In the genomic region with DNA sequence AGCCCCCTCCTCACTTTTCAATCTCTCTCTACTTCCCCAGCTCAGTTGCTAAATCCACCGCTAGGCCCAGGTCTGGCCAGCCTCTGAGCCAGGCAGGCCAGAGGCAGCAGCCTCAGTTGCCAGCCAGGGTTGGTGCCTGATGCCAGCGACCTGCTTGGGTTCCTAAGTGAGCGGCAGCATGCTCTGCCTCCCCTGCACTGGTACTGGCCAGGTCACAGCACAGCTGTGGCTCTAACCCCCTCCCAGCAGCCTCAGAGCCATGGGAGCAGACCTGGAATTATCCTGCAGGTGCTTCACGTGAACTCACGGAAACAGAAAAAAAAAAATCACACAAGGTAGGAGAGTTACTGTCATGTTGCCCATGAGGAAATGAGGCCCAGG, we compare ENCODE assay signal across 1 cellular context.
TF ChIP-seq lines count a peak whose summit lies in the region.

No MANE protein-coding gene starts in this region.

TF ChIP-seq in HCT116, 20 proteins besides CTCF, POLR2A, EP300 and RAD21 (continued from another document):
- TF ChIP-seq EZH2phosphoT487 (IDR thresholded peaks at IDR 0.05; ENCODE audit: borderline replicate concordance): no peak
- no peak for TF ChIP-seq SIN3A (IDR thresholded peaks at IDR 0.05; ENCODE audit: low read depth)
- TF ChIP-seq, protein P1, sequence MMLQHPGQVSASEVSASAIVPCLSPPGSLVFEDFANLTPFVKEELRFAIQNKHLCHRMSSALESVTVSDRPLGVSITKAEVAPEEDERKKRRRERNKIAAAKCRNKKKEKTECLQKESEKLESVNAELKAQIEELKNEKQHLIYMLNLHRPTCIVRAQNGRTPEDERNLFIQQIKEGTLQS (IDR thresholded peaks at IDR 0.05): no peak
- TF ChIP-seq ELF1 (IDR thresholded peaks at IDR 0.05; ENCODE audit: borderline replicate concordance, low read depth): no peak
- TF ChIP-seq TCF7L2 (IDR thresholded peaks at IDR 0.05; ENCODE audit: borderline replicate concordance, extremely low read depth, insufficient read depth, insufficient read length): no peak
- no peak for TF ChIP-seq ZFX (IDR thresholded peaks at IDR 0.05)
- TF ChIP-seq, protein P2, sequence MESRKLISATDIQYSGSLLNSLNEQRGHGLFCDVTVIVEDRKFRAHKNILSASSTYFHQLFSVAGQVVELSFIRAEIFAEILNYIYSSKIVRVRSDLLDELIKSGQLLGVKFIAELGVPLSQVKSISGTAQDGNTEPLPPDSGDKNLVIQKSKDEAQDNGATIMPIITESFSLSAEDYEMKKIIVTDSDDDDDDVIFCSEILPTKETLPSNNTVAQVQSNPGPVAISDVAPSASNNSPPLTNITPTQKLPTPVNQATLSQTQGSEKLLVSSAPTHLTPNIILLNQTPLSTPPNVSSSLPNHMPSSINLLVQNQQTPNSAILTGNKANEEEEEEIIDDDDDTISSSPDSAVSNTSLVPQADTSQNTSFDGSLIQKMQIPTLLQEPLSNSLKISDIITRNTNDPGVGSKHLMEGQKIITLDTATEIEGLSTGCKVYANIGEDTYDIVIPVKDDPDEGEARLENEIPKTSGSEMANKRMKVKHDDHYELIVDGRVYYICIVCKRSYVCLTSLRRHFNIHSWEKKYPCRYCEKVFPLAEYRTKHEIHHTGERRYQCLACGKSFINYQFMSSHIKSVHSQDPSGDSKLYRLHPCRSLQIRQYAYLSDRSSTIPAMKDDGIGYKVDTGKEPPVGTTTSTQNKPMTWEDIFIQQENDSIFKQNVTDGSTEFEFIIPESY (IDR thresholded peaks at IDR 0.05; ENCODE audit: extremely low read depth, insufficient replicate concordance, low read length): no peak
- no peak for TF ChIP-seq YY1 (IDR thresholded peaks at IDR 0.05; ENCODE audit: extremely low read depth, insufficient replicate concordance, low read depth, low read length)
- TF ChIP-seq EZH2 (IDR thresholded peaks at IDR 0.05): no peak
- TF ChIP-seq, protein P3, sequence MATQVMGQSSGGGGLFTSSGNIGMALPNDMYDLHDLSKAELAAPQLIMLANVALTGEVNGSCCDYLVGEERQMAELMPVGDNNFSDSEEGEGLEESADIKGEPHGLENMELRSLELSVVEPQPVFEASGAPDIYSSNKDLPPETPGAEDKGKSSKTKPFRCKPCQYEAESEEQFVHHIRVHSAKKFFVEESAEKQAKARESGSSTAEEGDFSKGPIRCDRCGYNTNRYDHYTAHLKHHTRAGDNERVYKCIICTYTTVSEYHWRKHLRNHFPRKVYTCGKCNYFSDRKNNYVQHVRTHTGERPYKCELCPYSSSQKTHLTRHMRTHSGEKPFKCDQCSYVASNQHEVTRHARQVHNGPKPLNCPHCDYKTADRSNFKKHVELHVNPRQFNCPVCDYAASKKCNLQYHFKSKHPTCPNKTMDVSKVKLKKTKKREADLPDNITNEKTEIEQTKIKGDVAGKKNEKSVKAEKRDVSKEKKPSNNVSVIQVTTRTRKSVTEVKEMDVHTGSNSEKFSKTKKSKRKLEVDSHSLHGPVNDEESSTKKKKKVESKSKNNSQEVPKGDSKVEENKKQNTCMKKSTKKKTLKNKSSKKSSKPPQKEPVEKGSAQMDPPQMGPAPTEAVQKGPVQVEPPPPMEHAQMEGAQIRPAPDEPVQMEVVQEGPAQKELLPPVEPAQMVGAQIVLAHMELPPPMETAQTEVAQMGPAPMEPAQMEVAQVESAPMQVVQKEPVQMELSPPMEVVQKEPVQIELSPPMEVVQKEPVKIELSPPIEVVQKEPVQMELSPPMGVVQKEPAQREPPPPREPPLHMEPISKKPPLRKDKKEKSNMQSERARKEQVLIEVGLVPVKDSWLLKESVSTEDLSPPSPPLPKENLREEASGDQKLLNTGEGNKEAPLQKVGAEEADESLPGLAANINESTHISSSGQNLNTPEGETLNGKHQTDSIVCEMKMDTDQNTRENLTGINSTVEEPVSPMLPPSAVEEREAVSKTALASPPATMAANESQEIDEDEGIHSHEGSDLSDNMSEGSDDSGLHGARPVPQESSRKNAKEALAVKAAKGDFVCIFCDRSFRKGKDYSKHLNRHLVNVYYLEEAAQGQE (IDR thresholded peaks at IDR 0.05; ENCODE audit: low read depth): no peak
- TF ChIP-seq JUND (IDR thresholded peaks at IDR 0.05): no peak
